In genomic region chr1:155893389-155894142, GRCh38 we compare ENCODE assay signal across 1 cellular context.
A peak's percentile ranks its signal among the peaks of the same experiment; 100 is the strongest.
TF ChIP-seq lines count a peak whose summit lies in the region.

No MANE protein-coding gene starts in this region.

TF ChIP-seq in GM12878, 131 proteins besides CTCF, POLR2A, EP300 and RAD21:
- TF ChIP-seq RAD51 (IDR thresholded peaks at IDR 0.05): 0 out of 2 replicates have a peak, but pooled peaks have one; percentile 19
- no peak for TF ChIP-seq BHLHE40 (IDR thresholded peaks at IDR 0.05; ENCODE audit: borderline replicate concordance in 1 of 2, low read depth in 2 of 2, low read length in 1 of 2)
